Comparison of ENCODE assay signal across 1 cellular context in the genomic region with DNA sequence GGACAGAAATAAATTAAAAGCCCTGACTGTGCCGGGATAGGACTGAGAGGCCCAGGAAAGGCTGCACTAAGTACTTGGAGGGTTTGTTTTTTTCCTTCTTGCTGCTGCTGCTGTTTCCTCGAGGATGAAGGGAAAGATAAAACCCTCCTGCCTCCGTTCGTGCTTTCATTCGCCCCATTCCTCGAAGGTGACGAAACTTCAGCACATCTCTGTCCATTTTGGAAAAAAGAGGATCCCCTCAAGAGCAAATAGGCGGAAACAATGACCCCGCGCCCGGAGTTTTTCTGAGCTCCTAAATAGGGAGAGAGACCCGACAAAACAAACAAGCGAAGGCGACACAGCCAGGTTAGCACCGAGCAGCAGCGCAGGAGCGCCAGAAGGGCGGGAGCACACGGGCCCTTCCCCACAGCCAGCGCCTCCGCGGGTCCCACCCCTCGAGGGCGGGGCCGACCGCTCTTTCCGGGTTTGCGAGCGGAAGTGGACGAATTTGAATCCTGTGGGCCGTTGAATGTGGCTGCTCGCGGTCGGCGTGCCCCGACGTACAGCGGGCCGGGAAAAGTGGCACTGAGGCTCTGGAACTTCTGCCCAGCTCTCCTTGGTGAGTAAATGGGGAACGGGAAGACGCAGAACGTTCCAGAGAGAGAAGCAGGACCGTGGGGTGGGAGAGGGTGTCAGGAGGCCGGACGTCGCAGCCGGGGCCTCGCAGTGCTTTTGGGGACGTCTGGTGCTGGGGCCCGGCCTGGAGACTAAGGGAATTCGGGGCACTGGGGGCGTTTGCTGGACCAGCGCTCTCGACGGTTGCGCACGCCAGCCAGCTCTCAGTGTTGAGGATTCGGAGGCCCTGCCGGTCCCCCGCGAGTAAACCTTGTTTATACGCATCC.
TF ChIP-seq lines count a peak whose summit lies in the region.

A gene with protein sequence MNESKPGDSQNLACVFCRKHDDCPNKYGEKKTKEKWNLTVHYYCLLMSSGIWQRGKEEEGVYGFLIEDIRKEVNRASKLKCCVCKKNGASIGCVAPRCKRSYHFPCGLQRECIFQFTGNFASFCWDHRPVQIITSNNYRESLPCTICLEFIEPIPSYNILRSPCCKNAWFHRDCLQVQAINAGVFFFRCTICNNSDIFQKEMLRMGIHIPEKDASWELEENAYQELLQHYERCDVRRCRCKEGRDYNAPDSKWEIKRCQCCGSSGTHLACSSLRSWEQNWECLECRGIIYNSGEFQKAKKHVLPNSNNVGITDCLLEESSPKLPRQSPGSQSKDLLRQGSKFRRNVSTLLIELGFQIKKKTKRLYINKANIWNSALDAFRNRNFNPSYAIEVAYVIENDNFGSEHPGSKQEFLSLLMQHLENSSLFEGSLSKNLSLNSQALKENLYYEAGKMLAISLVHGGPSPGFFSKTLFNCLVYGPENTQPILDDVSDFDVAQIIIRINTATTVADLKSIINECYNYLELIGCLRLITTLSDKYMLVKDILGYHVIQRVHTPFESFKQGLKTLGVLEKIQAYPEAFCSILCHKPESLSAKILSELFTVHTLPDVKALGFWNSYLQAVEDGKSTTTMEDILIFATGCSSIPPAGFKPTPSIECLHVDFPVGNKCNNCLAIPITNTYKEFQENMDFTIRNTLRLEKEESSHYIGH (plus strand): TSS at position 484 of the 881 bp plus-strand sequence. CDS start 21,922 bp downstream, outside the sequence.

TF ChIP-seq in K562, 482 proteins besides CTCF, POLR2A, EP300 and RAD21 (continued from another document and continues in another):
- no peak for TF ChIP-seq ZNF512 (tag; IDR thresholded peaks at IDR 0.05)
- TF ChIP-seq ARID1B (IDR thresholded peaks at IDR 0.05), result 0 out of 2 replicates have a peak, but pooled peaks have one; percentile 6
- TF ChIP-seq, protein P1, sequence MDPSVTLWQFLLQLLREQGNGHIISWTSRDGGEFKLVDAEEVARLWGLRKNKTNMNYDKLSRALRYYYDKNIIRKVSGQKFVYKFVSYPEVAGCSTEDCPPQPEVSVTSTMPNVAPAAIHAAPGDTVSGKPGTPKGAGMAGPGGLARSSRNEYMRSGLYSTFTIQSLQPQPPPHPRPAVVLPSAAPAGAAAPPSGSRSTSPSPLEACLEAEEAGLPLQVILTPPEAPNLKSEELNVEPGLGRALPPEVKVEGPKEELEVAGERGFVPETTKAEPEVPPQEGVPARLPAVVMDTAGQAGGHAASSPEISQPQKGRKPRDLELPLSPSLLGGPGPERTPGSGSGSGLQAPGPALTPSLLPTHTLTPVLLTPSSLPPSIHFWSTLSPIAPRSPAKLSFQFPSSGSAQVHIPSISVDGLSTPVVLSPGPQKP (CRISPR knock-in tag; IDR thresholded peaks at IDR 0.05), result no peak
- TF ChIP-seq JUND (IDR thresholded peaks at IDR 0.05; ENCODE audit: borderline replicate concordance, low read depth, low read length), result no peak
- TF ChIP-seq JUND (tag; IDR thresholded peaks at IDR 0.05; ENCODE audit: borderline replicate concordance, low read depth, low read length), result no peak; the same call in 2 of the 3 replicates
- TF ChIP-seq GABPA (tag; conservative IDR thresholded peaks at IDR 0.05; ENCODE audit: low read depth), result peak; percentile 93
- no peak for TF ChIP-seq TBP (optimal IDR thresholded peaks at IDR 0.05; ENCODE audit: low read depth, low read length)
- TF ChIP-seq ZNF445 (CRISPR knock-in tag; IDR thresholded peaks at IDR 0.05; ENCODE audit: low read depth), result no peak
- TF ChIP-seq ZNF695 (CRISPR knock-in tag; IDR thresholded peaks at IDR 0.05), result no peak
- TF ChIP-seq HIVEP1 (CRISPR knock-in tag; IDR thresholded peaks at IDR 0.05), result no peak
- no peak for TF ChIP-seq ZNF740 (CRISPR knock-in tag; IDR thresholded peaks at IDR 0.05)
- TF ChIP-seq ZNF740 (tag; IDR thresholded peaks at IDR 0.05), result no peak
- no peak for TF ChIP-seq ATF6 (CRISPR knock-in tag; IDR thresholded peaks at IDR 0.05)
- peak; percentile 93 to 99 for TF ChIP-seq MAZ (CRISPR knock-in tag; conservative IDR thresholded peaks at IDR 0.05 in 1 of 2, IDR thresholded peaks at IDR 0.05 in 1 of 2)
- TF ChIP-seq, protein P2, sequence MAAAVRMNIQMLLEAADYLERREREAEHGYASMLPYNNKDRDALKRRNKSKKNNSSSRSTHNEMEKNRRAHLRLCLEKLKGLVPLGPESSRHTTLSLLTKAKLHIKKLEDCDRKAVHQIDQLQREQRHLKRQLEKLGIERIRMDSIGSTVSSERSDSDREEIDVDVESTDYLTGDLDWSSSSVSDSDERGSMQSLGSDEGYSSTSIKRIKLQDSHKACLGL (CRISPR knock-in tag; IDR thresholded peaks at IDR 0.05; ENCODE audit: borderline replicate concordance, poor library complexity, severe bottlenecking), result no peak
- TF ChIP-seq ZBTB34 (CRISPR knock-in tag; IDR thresholded peaks at IDR 0.05), result no peak
- no peak for TF ChIP-seq NFATC3 (IDR thresholded peaks at IDR 0.05)
- TF ChIP-seq, protein P3, sequence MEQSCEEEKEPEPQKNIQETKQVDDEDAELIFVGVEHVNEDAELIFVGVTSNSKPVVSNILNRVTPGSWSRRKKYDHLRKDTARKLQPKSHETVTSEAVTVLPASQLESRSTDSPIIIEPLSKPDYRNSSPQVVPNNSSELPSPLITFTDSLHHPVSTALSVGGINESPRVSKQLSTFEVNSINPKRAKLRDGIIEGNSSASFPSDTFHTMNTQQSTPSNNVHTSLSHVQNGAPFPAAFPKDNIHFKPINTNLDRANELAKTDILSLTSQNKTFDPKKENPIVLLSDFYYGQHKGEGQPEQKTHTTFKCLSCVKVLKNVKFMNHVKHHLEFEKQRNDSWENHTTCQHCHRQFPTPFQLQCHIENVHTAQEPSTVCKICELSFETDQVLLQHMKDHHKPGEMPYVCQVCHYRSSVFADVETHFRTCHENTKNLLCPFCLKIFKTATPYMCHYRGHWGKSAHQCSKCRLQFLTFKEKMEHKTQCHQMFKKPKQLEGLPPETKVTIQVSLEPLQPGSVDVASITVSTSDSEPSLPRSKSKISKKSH (CRISPR knock-in tag; IDR thresholded peaks at IDR 0.05), result no peak
- TF ChIP-seq KDM1A (IDR thresholded peaks at IDR 0.05), result no peak
- TF ChIP-seq GTF2E2 (tag; IDR thresholded peaks at IDR 0.05), result no peak
- TF ChIP-seq RFX5 (IDR thresholded peaks at IDR 0.05; ENCODE audit: low read depth, low read length), result no peak
- TF ChIP-seq KDM5B (IDR thresholded peaks at IDR 0.05; ENCODE audit: insufficient replicate concordance, low read depth, low read length), result peak; percentile 82
- TF ChIP-seq FOXJ2 (tag; IDR thresholded peaks at IDR 0.05), result no peak
- TF ChIP-seq NR4A1 (CRISPR knock-in tag; IDR thresholded peaks at IDR 0.05), result no peak
- no peak for TF ChIP-seq NR4A1 (tag; IDR thresholded peaks at IDR 0.05)
- TF ChIP-seq EHMT2 (IDR thresholded peaks at IDR 0.05), result no peak
- no peak for TF ChIP-seq USF1 (CRISPR knock-in tag; IDR thresholded peaks at IDR 0.05)
- TF ChIP-seq SETDB1 (IDR thresholded peaks at IDR 0.05; ENCODE audit: low read length), result no peak
- TF ChIP-seq CBX3 (IDR thresholded peaks at IDR 0.05; ENCODE audit: borderline replicate concordance in 1 of 2, low read length in 2 of 2), result peak in 1 of 2 experiments; percentile 50; a peak in 1 of 3 replicates
- TF ChIP-seq CBFA2T3 (IDR thresholded peaks at IDR 0.05), result no peak
- TF ChIP-seq KLF1 (tag; IDR thresholded peaks at IDR 0.05), result no peak
- peak; percentile 75 for TF ChIP-seq MYC (IDR thresholded peaks at IDR 0.05; ENCODE audit: low read depth, low read length)
- TF ChIP-seq MYC (CRISPR knock-in tag; IDR thresholded peaks at IDR 0.05; ENCODE audit: borderline replicate concordance, low read depth), result 0 out of 2 replicates have a peak, but pooled peaks have one; percentile 24
- no peak; the same call in 1 of the 2 replicates for TF ChIP-seq CTBP1 (IDR thresholded peaks at IDR 0.05; ENCODE audit: borderline replicate concordance)
- TF ChIP-seq ZBTB12 (CRISPR knock-in tag; IDR thresholded peaks at IDR 0.05), result no peak
- TF ChIP-seq ETV5 (CRISPR knock-in tag; IDR thresholded peaks at IDR 0.05; ENCODE audit: low read depth), result peak; percentile 72
- no peak for TF ChIP-seq PURB (CRISPR knock-in tag; IDR thresholded peaks at IDR 0.05; ENCODE audit: low read depth)
- TF ChIP-seq MAFK (IDR thresholded peaks at IDR 0.05; ENCODE audit: low read length), result no peak
- no peak for TF ChIP-seq ZNF444 (CRISPR knock-in tag; IDR thresholded peaks at IDR 0.05)
- 0 out of 2 replicates have a peak, but pooled peaks have one; percentile 36 for TF ChIP-seq ZNF232 (CRISPR knock-in tag; IDR thresholded peaks at IDR 0.05)
- no peak for TF ChIP-seq ZNF124 (CRISPR knock-in tag; IDR thresholded peaks at IDR 0.05)
- TF ChIP-seq SIN3B (IDR thresholded peaks at IDR 0.05; ENCODE audit: low read depth), result no peak
- TF ChIP-seq ZNF24 (IDR thresholded peaks at IDR 0.05), result no peak
- TF ChIP-seq ETS1 (conservative IDR thresholded peaks at IDR 0.05; ENCODE audit: control insufficient read depth, low read depth, low read length), result no peak; the same call in 1 of the 2 replicates
